In the genomic region with DNA sequence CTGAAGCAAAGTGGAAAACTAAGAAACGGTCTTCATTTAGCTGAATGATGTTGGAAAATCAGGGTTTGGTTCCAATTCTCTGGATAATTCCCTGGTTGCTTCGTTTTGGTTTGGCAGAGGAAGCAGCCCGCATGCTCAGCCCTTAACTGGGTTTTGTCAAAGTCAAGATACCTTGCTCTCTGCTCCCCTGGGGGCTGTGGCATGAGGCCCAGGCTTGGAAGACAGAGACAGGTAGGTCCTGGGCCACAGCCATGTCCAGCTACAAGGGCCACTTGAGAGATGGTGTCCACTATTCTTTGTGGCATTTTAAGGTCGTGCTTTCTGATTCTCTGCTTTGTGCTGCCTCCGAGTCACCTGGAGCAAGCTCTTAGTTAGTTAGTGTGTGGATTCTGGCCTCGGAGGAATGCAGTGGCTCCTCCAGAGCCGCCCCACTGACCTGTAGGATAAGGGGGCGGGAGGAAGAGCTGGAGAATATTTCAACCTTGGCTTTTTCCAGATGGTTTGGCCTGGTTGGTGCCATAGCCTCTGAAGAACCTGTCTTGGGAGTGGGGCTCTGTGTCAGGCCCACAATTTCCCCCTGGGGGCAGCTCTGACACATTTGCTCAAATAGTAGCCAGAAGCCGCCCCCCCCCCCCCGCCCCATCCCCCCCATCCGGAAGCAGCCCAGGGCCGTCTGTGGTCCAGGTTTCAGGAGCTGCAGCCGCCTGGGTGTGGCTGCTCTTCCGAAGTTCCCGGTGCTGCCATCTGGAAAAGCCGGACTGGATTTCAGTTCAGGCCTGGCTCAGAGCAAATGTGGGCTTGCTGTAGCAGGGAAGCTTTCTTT, we compare ENCODE assay signal across 10 cellular contexts.
A peak's percentile ranks its signal among the peaks of the same experiment; 100 is the strongest.
DNase-seq lines count a peak whose midpoint lies in the region; ATAC-seq and TF ChIP-seq lines count a peak whose summit lies in the region.
"Had no signal": no experiment of that assay in that cellular context is flagged by ENCODE, and none has a peak within 500 bp of the region (broad histone marks: within the 10 kb centered on the region; RNA-seq: fewer than 3 reads in every experiment).

No MANE protein-coding gene starts in this region.

- H3K9me3 ChIP-seq in SK-N-SH: no peaks in the 10 kb centered on the region
- no peaks in the 10 kb centered on the region for H3K9me3 ChIP-seq in MM.1S (replicated peaks; ENCODE audit: insufficient read depth, low read length)

- 55% methylated on average over 4 of the region's 16 CpGs for WGBS in SK-N-SH (ENCODE audit: low lambda C conversion rate)

- peak; percentile 51 for DNase-seq in EH (ENCODE audit: low read depth)
- peak; percentile 59 for DNase-seq in HT1080 (ENCODE audit: low read depth)
- peak; percentile 62 for DNase-seq in SK-N-SH
- DNase-seq in islet precursor cell: peak; percentile 83
- DNase-seq in MM.1S: no peak
- DNase-seq: activated T-cell treated with anti-CD3 and anti-CD28 coated beads, Interleukin-2, amount 50 U/mL, for 48 hours; stimulated activated CD4-positive, alpha-beta T cell treated with anti-CD3 and anti-CD28 coated beads, Interleukin-12 subunit alpha, Interleukin-12 subunit beta, amount 100 ng/mL, for 4 hours; T-helper 17 cell had no signal

- H3K4me2 ChIP-seq in SK-N-SH (no peak overlapping the region), MM.1S (ENCODE audit: low read depth, low read length) (no peak overlapping the region)

- TF ChIP-seq EP300 in SK-N-SH (IDR thresholded peaks at IDR 0.05; ENCODE audit: borderline replicate concordance in 1 of 2, low read depth in 1 of 2, low read length in 1 of 2): no peak

- H3K79me2 ChIP-seq in SK-N-SH (ENCODE audit: insufficient read depth) (no peaks in the 10 kb centered on the region), MM.1S (ENCODE audit: low read length) (no peaks in the 10 kb centered on the region)

- H3K9me2 ChIP-seq in SK-N-SH: no peaks in the 10 kb centered on the region
- H3K9me2 ChIP-seq in MM.1S (replicated peaks; ENCODE audit: insufficient read depth, low read length): no peaks in the 10 kb centered on the region

- H3K36me3 ChIP-seq in SK-N-SH (replicated peaks in 1 of 2; ENCODE audit: control insufficient read depth in 1 of 2, insufficient read depth in 2 of 2, low read length in 1 of 2) (no peaks in the 10 kb centered on the region), MM.1S (replicated peaks; ENCODE audit: insufficient read depth, low read length) (no peaks in the 10 kb centered on the region)

- H4K20me1 ChIP-seq in SK-N-SH (ENCODE audit: insufficient read depth) (no peaks in the 10 kb centered on the region), MM.1S (ENCODE audit: insufficient read depth, low read length) (no peaks in the 10 kb centered on the region)

- no peak overlapping the region for H3K4me3 ChIP-seq in SK-N-SH (ENCODE audit: low read depth in 2 of 2, low read length in 1 of 2)
- H3K4me3 ChIP-seq in MM.1S (ENCODE audit: low read length): no peak overlapping the region

- no peak overlapping the region for H2AFZ ChIP-seq in SK-N-SH (ENCODE audit: low read depth)
- no peak overlapping the region for H2AFZ ChIP-seq in MM.1S (ENCODE audit: low read length)

- TF ChIP-seq CTCF in SK-N-SH (IDR thresholded peaks at IDR 0.05) (no peak), MM.1S (IDR thresholded peaks at IDR 0.05; ENCODE audit: low read length) (no peak)

- POLR2A ChIA-PET in SK-N-SH (lab: Yijun Ruan, JAX): no interaction called here

- H3K4me1 ChIP-seq in SK-N-SH (ENCODE audit: control insufficient read depth in 1 of 2, insufficient read depth in 2 of 2, low read depth in 1 of 2, low read length in 1 of 2) (peaks cover 0 to 7% of the 10 kb centered on the region in 2 experiments; a peak in 2 of 4 replicates), MM.1S (ENCODE audit: low read length) (no peaks in the 10 kb centered on the region)

- ATAC-seq in GM21423 (IDR thresholded peaks at IDR 0.05; ENCODE audit: unreplicated experiment) (no peak), GM19351 (IDR thresholded peaks at IDR 0.05; ENCODE audit: unreplicated experiment) (no peak)
- ATAC-seq: T-helper 17 cell had no signal

- H3K27ac ChIP-seq in SK-N-SH (ENCODE audit: low read depth in 2 of 2, low read length in 1 of 2): no peak overlapping the region; a peak in 1 of 4 replicates
- no peak overlapping the region for H3K27ac ChIP-seq in MM.1S (ENCODE audit: low read length)

- no peaks in the 10 kb centered on the region for H3K27me3 ChIP-seq in SK-N-SH (ENCODE audit: insufficient read depth)
- no peaks in the 10 kb centered on the region for H3K27me3 ChIP-seq in MM.1S (replicated peaks; ENCODE audit: insufficient read depth, low read length)

- H3K9ac ChIP-seq in SK-N-SH: no peak overlapping the region
- H3K9ac ChIP-seq in MM.1S (ENCODE audit: low read length): no peak overlapping the region

- no peaks in the 10 kb centered on the region for H3F3A ChIP-seq in SK-N-SH (replicated peaks; ENCODE audit: insufficient read depth)
- no peaks in the 10 kb centered on the region for H3F3A ChIP-seq in MM.1S (ENCODE audit: insufficient read depth, low read length)

- CTCF ChIA-PET in SK-N-SH (lab: Yijun Ruan, JAX): interaction anchor here (1.0 to 2.8 kb wide), 3 partner anchors 69 to 280 kb away, joined by 3 to 14 read pairs (median 5); no protein-coding TSS in a partner anchor

- TF ChIP-seq RAD21 in SK-N-SH (IDR thresholded peaks at IDR 0.05; ENCODE audit: low read length): no peak

TF ChIP-seq in SK-N-SH, 30 proteins besides CTCF, POLR2A, EP300 and RAD21 (continues in another document):
- TF ChIP-seq, protein P1, sequence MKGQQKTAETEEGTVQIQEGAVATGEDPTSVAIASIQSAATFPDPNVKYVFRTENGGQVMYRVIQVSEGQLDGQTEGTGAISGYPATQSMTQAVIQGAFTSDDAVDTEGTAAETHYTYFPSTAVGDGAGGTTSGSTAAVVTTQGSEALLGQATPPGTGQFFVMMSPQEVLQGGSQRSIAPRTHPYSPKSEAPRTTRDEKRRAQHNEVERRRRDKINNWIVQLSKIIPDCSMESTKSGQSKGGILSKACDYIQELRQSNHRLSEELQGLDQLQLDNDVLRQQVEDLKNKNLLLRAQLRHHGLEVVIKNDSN (IDR thresholded peaks at IDR 0.05; ENCODE audit: borderline replicate concordance, low read depth): no peak
- TF ChIP-seq, protein P2, sequence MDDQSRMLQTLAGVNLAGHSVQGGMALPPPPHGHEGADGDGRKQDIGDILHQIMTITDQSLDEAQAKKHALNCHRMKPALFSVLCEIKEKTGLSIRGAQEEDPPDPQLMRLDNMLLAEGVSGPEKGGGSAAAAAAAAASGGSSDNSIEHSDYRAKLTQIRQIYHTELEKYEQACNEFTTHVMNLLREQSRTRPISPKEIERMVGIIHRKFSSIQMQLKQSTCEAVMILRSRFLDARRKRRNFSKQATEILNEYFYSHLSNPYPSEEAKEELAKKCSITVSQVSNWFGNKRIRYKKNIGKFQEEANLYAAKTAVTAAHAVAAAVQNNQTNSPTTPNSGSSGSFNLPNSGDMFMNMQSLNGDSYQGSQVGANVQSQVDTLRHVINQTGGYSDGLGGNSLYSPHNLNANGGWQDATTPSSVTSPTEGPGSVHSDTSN (IDR thresholded peaks at IDR 0.05): no peak
- no peak for TF ChIP-seq SIN3A (IDR thresholded peaks at IDR 0.05; ENCODE audit: borderline replicate concordance, low read depth, low read length)
- TF ChIP-seq, protein P3, sequence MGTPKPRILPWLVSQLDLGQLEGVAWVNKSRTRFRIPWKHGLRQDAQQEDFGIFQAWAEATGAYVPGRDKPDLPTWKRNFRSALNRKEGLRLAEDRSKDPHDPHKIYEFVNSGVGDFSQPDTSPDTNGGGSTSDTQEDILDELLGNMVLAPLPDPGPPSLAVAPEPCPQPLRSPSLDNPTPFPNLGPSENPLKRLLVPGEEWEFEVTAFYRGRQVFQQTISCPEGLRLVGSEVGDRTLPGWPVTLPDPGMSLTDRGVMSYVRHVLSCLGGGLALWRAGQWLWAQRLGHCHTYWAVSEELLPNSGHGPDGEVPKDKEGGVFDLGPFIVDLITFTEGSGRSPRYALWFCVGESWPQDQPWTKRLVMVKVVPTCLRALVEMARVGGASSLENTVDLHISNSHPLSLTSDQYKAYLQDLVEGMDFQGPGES (IDR thresholded peaks at IDR 0.05; ENCODE audit: low read depth, low read length): no peak
- no peak for TF ChIP-seq FOXJ3 (CRISPR knock-in tag; IDR thresholded peaks at IDR 0.05)
- no peak for TF ChIP-seq YY1 (IDR thresholded peaks at IDR 0.05; ENCODE audit: low read depth)
- TF ChIP-seq, protein P4, sequence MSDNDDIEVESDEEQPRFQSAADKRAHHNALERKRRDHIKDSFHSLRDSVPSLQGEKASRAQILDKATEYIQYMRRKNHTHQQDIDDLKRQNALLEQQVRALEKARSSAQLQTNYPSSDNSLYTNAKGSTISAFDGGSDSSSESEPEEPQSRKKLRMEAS (IDR thresholded peaks at IDR 0.05; ENCODE audit: low read depth): no peak
- no peak for TF ChIP-seq ELF1 (IDR thresholded peaks at IDR 0.05)
- TF ChIP-seq RXRA (IDR thresholded peaks at IDR 0.05; ENCODE audit: borderline replicate concordance, low read depth): no peak
- no peak for TF ChIP-seq JUND (IDR thresholded peaks at IDR 0.05)
- TF ChIP-seq CHD2 (IDR thresholded peaks at IDR 0.05; ENCODE audit: low read length, partially characterized antibody): no peak
- no peak for TF ChIP-seq EZH2phosphoT487 (IDR thresholded peaks at IDR 0.05; ENCODE audit: borderline replicate concordance, low read depth)
- no peak for TF ChIP-seq POLR2AphosphoS5 (IDR thresholded peaks at IDR 0.05; ENCODE audit: low read depth, low read length)
- TF ChIP-seq NFIC (IDR thresholded peaks at IDR 0.05; ENCODE audit: borderline replicate concordance): no peak
- TF ChIP-seq TCF12 (IDR thresholded peaks at IDR 0.05): no peak
